7 cellular contexts compared by ENCODE assay signal in genomic region chr12:77152623-77153193, GRCh38.
DNase-seq lines count a peak whose midpoint lies in the region; ATAC-seq and TF ChIP-seq lines count a peak whose summit lies in the region.

No MANE protein-coding gene starts in this region.

- no peaks in the 10 kb centered on the region for H3K27me3 ChIP-seq in NT2/D1 (ENCODE audit: insufficient read depth, insufficient read length)
- no peaks in the 10 kb centered on the region for H3K27me3 ChIP-seq in gastroesophageal sphincter

- TF ChIP-seq CTCF in GM12872 (IDR thresholded peaks at IDR 0.05; ENCODE audit: insufficient read depth, low read depth, low read length) (peak; percentile 34; the same call in 1 of the 3 replicates), fibroblast of pulmonary artery (IDR thresholded peaks at IDR 0.05; ENCODE audit: low read length, missing control alignments) (peak; percentile 69), gastroesophageal sphincter (IDR thresholded peaks at IDR 0.05) (peak in 2 of 4 experiments; percentile 21 to 38)

- no peaks in the 10 kb centered on the region for H3K4me1 ChIP-seq in NT2/D1 (ENCODE audit: insufficient read depth, insufficient read length)
- H3K4me1 ChIP-seq in gastroesophageal sphincter: no peaks in the 10 kb centered on the region

- ATAC-seq in HG02840 (IDR thresholded peaks at IDR 0.05; ENCODE audit: low FRiP score, unreplicated experiment): no peak
- ATAC-seq in gastroesophageal sphincter: no peak

- TF ChIP-seq POLR2A in gastroesophageal sphincter (IDR thresholded peaks at IDR 0.05): no peak

- H3K9me3 ChIP-seq in NT2/D1 (ENCODE audit: insufficient read depth, low read length): no peaks in the 10 kb centered on the region
- no peaks in the 10 kb centered on the region for H3K9me3 ChIP-seq in gastroesophageal sphincter

- TF ChIP-seq EP300 in gastroesophageal sphincter (IDR thresholded peaks at IDR 0.05): no peak

- DNase-seq in NT2/D1 (ENCODE audit: low read depth, low spot score): peak; percentile 48
- DNase-seq in fibroblast of pulmonary artery (ENCODE audit: low read depth): peak; percentile 76
- peak; percentile 3 for DNase-seq in putamen (ENCODE audit: low spot score)
- no peak for DNase-seq in activated gamma-delta T cell (lab: John Stamatoyannopoulos, UW)

- H3K4me3 ChIP-seq in NT2/D1 (ENCODE audit: insufficient read length, low read depth) (no peak overlapping the region), fibroblast of pulmonary artery (replicated peaks; ENCODE audit: low read depth, low read length) (no peak overlapping the region), gastroesophageal sphincter (no peak overlapping the region)

- H3K36me3 ChIP-seq in NT2/D1 (ENCODE audit: insufficient read depth, insufficient read length, low read length) (no peaks in the 10 kb centered on the region), gastroesophageal sphincter (no peaks in the 10 kb centered on the region)

- 0% methylated on average over 2 of the region's 2 CpGs for WGBS in gastroesophageal sphincter (ENCODE audit: low coverage in 1 of 2), 2 donors

- no peak overlapping the region for H3K9ac ChIP-seq in NT2/D1 (ENCODE audit: insufficient read length, low read depth)

- H3K27ac ChIP-seq in gastroesophageal sphincter: no peak overlapping the region
